Comparison of ENCODE assay signal across 7 cellular contexts in genomic region chr14:50311337-50311973, GRCh38. TPM values are rescaled to one million over a fixed set of nuclear protein-coding genes. Genes with fewer than 3 reads are reported as not detected.
A peak's percentile ranks its signal among the peaks of the same experiment; 100 is the strongest.
DNase-seq lines count a peak whose midpoint lies in the region; ATAC-seq and TF ChIP-seq lines count a peak whose summit lies in the region.

No MANE protein-coding gene starts in this region.

- CTCF ChIA-PET in T-cell (lab: Charles Lee), result interaction anchor here (0.6 to 3.6 kb wide), 8 partner anchors 9 to 444 kb away, joined by 3 to 28 read pairs (median 4); partner anchors contain the start of gene VCPKMT (in 1 of the 2)

- peak overlapping the region; percentile 96 to 98 for H3K27ac Mint-ChIP-seq in T-cell

- no peaks in the 10 kb centered on the region for H3K27me3 Mint-ChIP-seq in T-cell

- H3K4me3 Mint-ChIP-seq in T-cell, result peak overlapping the region; percentile 88 to 94 (median 94)

- TF ChIP-seq CTCF in foreskin keratinocyte (conservative IDR thresholded peaks at IDR 0.05) (peak; percentile 57), retinal pigment epithelial cell (conservative IDR thresholded peaks at IDR 0.05; ENCODE audit: low read depth, low read length) (peak; percentile 55)

- peak; percentile 50 for DNase-seq in DMS79 (lab: John Stamatoyannopoulos, UW)
- no peak for DNase-seq in T-cell
- no peak for DNase-seq in foreskin keratinocyte
- no peak for DNase-seq in retinal pigment epithelial cell (ENCODE audit: low read depth)

- ATAC-seq in HG03060 (IDR thresholded peaks at IDR 0.05; ENCODE audit: low read depth, unreplicated experiment) (peak; percentile 35), T-cell (replicated peaks in 1 of 4) (no peak), foreskin keratinocyte (no peak), HG03439 (IDR thresholded peaks at IDR 0.05; ENCODE audit: unreplicated experiment) (no peak), HG02623 (IDR thresholded peaks at IDR 0.05; ENCODE audit: unreplicated experiment) (no peak)

- H3K4me3 ChIP-seq in retinal pigment epithelial cell (ENCODE audit: low read length), result peak overlapping the region; percentile 71

- no peaks in the 10 kb centered on the region for H3K9me3 Mint-ChIP-seq in T-cell

- POLR2A ChIA-PET in T-cell (lab: Charles Lee), result interaction anchor here in 1 of 2 donors (0.5 to 1.0 kb wide), 3 partner anchors 10 to 712 kb away, joined by 4 to 6 read pairs (median 5); no protein-coding TSS in a partner anchor

- peaks cover 34 to 46% (median 35%) of the 10 kb centered on the region in 3 donors for H3K4me1 Mint-ChIP-seq in T-cell

- peak overlapping the region; percentile 86 for H3K27ac ChIP-seq in foreskin keratinocyte

- H3K36me3 Mint-ChIP-seq in T-cell, result peaks cover 9% of the 10 kb centered on the region

- H3K4me1 ChIP-seq in foreskin keratinocyte, result peaks cover 9% of the 10 kb centered on the region

- no peaks in the 10 kb centered on the region for H3K27me3 ChIP-seq in foreskin keratinocyte

RNA-seq across cellular contexts. Expression of gene L2HGDH, which starts 0.6 kb away (rescaled TPM):
- total RNA-seq in T-cell (1 to 10 TPM; 3.9 to 6.3 (median 4.4) TPM), foreskin keratinocyte (7.2 and 9.1 TPM in 2 replicates)
- polyA plus RNA-seq in foreskin keratinocyte, result 2.7 and 3.7 TPM in 2 replicates

RNA-seq across cellular contexts. Expression of gene DMAC2L, which starts 0.7 kb away (rescaled TPM):
- total RNA-seq in T-cell, result 10 to 100 TPM; 14.9 to 20.5 (median 19.0) TPM
- total RNA-seq in foreskin keratinocyte, result 7.7 and 7.8 TPM in 2 replicates
- 8.0 and 8.8 TPM in 2 replicates for polyA plus RNA-seq in foreskin keratinocyte
